10 cellular contexts compared by ENCODE assay signal in the genomic region with DNA sequence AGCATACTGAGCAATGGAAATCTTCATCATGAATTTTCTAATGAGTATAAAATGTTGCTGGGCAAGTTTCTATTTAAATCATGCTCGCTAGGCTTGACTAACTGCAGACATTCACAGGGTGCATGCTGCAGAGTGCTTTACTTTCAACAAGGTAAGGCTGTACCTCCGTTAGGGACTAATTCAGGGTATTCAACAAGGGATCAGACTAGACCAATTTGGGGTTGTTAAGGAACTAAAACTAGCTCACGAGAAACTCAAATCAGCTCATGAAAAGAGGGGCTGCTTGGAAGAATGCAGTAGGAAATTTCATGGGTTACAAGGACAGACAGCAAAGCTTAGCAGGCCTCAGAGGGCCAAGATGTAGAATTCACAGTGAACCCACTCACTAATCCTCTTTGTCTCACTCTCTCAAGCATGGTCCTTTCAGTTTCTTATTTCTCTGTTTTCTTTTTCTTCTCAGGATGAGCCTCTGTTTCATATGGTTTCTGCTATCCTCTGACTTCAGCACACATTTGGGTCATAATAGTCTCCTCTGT. TPM values are rescaled to one million over a fixed set of nuclear protein-coding genes. Genes with fewer than 3 reads are reported as not detected.
A peak's percentile ranks its signal among the peaks of the same experiment; 100 is the strongest.
DNase-seq lines count a peak whose midpoint lies in the region; ATAC-seq and TF ChIP-seq lines count a peak whose summit lies in the region.
"Had no signal": no experiment of that assay in that cellular context is flagged by ENCODE, and none has a peak within 500 bp of the region (broad histone marks: within the 10 kb centered on the region; RNA-seq: fewer than 3 reads in every experiment).

No MANE protein-coding gene starts in this region.

- H3K4me1 ChIP-seq in gastroesophageal sphincter: no peaks in the 10 kb centered on the region

- H3K27me3 Mint-ChIP-seq in stimulated activated naive B cell treated with anti-CD40 and anti-IgM and Interleukin-4, amounts not matched to agents 10 μg/mL and 1 μg/mL and 100 μg/mL, for 72 hours: no peaks in the 10 kb centered on the region
- H3K27me3 Mint-ChIP-seq: CD4-positive, CD25-positive, alpha-beta regulatory T cell had no signal

- H3K4me1 Mint-ChIP-seq in stimulated activated naive B cell treated with anti-CD40 and anti-IgM and Interleukin-4, amounts not matched to agents 10 μg/mL and 1 μg/mL and 100 μg/mL, for 72 hours: no peaks in the 10 kb centered on the region
- H3K4me1 Mint-ChIP-seq: CD4-positive, CD25-positive, alpha-beta regulatory T cell had no signal

- H3K27ac ChIP-seq in gastroesophageal sphincter: no peak overlapping the region

- no peak overlapping the region for H3K27ac Mint-ChIP-seq in stimulated activated naive B cell treated with anti-CD40 and anti-IgM and Interleukin-4, amounts not matched to agents 10 μg/mL and 1 μg/mL and 100 μg/mL, for 72 hours
- H3K27ac Mint-ChIP-seq: CD4-positive, CD25-positive, alpha-beta regulatory T cell had no signal

- DNase-seq in cerebellar cortex (ENCODE audit: low spot score): peak; percentile 63
- DNase-seq in NCI-H2227 treated with DMSO at 0.1 percent for 48 hours (lab: John Stamatoyannopoulos, UW): no peak
- no peak for DNase-seq in stimulated activated naive B cell treated with anti-CD40 and anti-IgM and Interleukin-4, amounts not matched to agents 10 μg/mL and 1 μg/mL and 100 μg/mL, for 72 hours
- no peak for DNase-seq in activated T-cell treated with anti-CD3 and anti-CD28 coated beads, Interleukin-2, amount 50 U/mL, for 48 hours
- DNase-seq: CD4-positive, CD25-positive, alpha-beta regulatory T cell; OCI-M1 had no signal

- no peak for TF ChIP-seq CTCF in gastroesophageal sphincter (IDR thresholded peaks at IDR 0.05)

- no peaks in the 10 kb centered on the region for H3K27me3 ChIP-seq in gastroesophageal sphincter

- H3K36me3 Mint-ChIP-seq in stimulated activated naive B cell treated with anti-CD40 and anti-IgM and Interleukin-4, amounts not matched to agents 10 μg/mL and 1 μg/mL and 100 μg/mL, for 72 hours: no peaks in the 10 kb centered on the region
- H3K36me3 Mint-ChIP-seq: CD4-positive, CD25-positive, alpha-beta regulatory T cell had no signal

- peaks cover 2 to 3% of the 10 kb centered on the region in 2 donors for H3K9me3 Mint-ChIP-seq in stimulated activated naive B cell treated with anti-CD40 and anti-IgM and Interleukin-4, amounts not matched to agents 10 μg/mL and 1 μg/mL and 100 μg/mL, for 72 hours

- no peak for TF ChIP-seq POLR2A in gastroesophageal sphincter (IDR thresholded peaks at IDR 0.05)

- no peaks in the 10 kb centered on the region for H3K36me3 ChIP-seq in gastroesophageal sphincter

- ATAC-seq in GM18502 (IDR thresholded peaks at IDR 0.05; ENCODE audit: poor library complexity, unreplicated experiment): peak; percentile 79
- peak; percentile 79 for ATAC-seq in GM21515 (IDR thresholded peaks at IDR 0.05; ENCODE audit: unreplicated experiment)
- ATAC-seq in HG03280 (IDR thresholded peaks at IDR 0.05; ENCODE audit: unreplicated experiment): peak; percentile 74
- ATAC-seq in stimulated activated naive B cell treated with anti-CD40 and anti-IgM and Interleukin-4, amounts not matched to agents 10 μg/mL and 1 μg/mL and 100 μg/mL, for 72 hours (replicated peaks): no peak
- no peak for ATAC-seq in gastroesophageal sphincter

- no peak overlapping the region for H3K4me3 Mint-ChIP-seq in stimulated activated naive B cell treated with anti-CD40 and anti-IgM and Interleukin-4, amounts not matched to agents 10 μg/mL and 1 μg/mL and 100 μg/mL, for 72 hours
- H3K4me3 Mint-ChIP-seq: CD4-positive, CD25-positive, alpha-beta regulatory T cell had no signal

- no peak overlapping the region for H3K4me3 ChIP-seq in gastroesophageal sphincter

- H3K9me3 ChIP-seq in gastroesophageal sphincter: peaks cover 0 to 2% (median 0%) of the 10 kb centered on the region in 3 donors

- TF ChIP-seq EP300 in gastroesophageal sphincter (IDR thresholded peaks at IDR 0.05): no peak

- 78 to 97% methylated on average over 3 of the region's 3 CpGs for WGBS in gastroesophageal sphincter (ENCODE audit: low coverage in 1 of 2), 2 donors

RNA-seq across cellular contexts. Expression of a gene that starts 2.2 kb away (rescaled TPM):
- not detected for total RNA-seq in gastroesophageal sphincter
- total RNA-seq: CD4-positive, CD25-positive, alpha-beta regulatory T cell had no signal

Comparison
In these comparisons a context has a peak if more than half of its experiments do, and no peak if none do; other contexts are left out.
1. ATAC-seq: peak in GM18502 (single experiment), GM21515 (single experiment) and HG03280 (single experiment); none in stimulated activated naive B cell treated with anti-CD40 and anti-IgM and Interleukin-4, amounts not matched to agents 10 μg/mL and 1 μg/mL and 100 μg/mL, for 72 hours (0 of 2) and gastroesophageal sphincter (single experiment).